1 cellular context compared by ENCODE assay signal in the genomic region with DNA sequence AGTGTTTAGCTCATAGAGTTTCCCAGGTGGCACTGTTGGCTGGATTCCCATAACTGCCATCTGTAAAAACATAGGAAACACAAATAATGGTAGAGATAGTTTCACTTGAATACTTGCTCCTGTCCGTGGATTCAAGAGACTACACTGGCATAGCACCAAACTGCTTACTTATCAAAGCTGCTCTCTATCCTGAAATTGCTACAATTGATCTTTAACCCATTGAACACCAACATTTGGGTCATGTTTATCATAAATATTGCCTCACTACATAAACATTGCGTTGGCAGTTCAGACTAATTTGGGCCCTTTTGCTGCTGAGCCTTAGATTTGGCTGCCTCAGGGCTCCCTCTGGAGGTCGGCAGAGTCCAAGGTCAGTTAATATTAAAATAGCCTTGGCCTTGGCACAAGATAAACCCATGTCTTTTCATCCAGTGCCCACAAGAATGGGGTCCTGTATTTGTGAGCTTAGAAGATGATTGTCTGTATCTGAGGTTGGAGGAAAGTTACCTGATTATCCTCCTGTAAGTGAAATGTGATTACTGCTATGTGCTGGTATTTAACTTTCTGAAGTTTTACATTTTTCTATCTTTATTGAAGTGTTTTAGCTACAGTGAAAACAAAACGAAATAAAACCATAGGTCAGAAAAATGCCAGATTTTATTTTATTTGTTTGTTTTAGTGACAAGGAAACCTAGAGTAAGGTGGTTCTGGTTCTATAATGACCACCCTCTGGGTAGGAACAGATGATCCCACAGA.
TF ChIP-seq lines count a peak whose summit lies in the region.

No MANE protein-coding gene starts in this region.

TF ChIP-seq in IMR-90, 13 proteins besides CTCF, POLR2A, EP300 and RAD21 (continued from another document):
- TF ChIP-seq, protein P1, sequence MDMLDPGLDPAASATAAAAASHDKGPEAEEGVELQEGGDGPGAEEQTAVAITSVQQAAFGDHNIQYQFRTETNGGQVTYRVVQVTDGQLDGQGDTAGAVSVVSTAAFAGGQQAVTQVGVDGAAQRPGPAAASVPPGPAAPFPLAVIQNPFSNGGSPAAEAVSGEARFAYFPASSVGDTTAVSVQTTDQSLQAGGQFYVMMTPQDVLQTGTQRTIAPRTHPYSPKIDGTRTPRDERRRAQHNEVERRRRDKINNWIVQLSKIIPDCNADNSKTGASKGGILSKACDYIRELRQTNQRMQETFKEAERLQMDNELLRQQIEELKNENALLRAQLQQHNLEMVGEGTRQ (IDR thresholded peaks at IDR 0.05; ENCODE audit: low read depth, low read length): no peak
- peak; percentile 74 for TF ChIP-seq SMC3 (IDR thresholded peaks at IDR 0.05; ENCODE audit: low read depth, low read length)
- no peak for TF ChIP-seq ELK1 (IDR thresholded peaks at IDR 0.05; ENCODE audit: borderline replicate concordance, low read depth, low read length)
